8 cellular contexts compared by ENCODE assay signal in genomic region chrX:153725039-153725831, GRCh38. TPM values are rescaled to one million over a fixed set of nuclear protein-coding genes. Genes with fewer than 3 reads are reported as not detected.
DNase-seq lines count a peak whose midpoint lies in the region; ATAC-seq and TF ChIP-seq lines count a peak whose summit lies in the region.

No MANE protein-coding gene starts in this region.

- H3K36me3 ChIP-seq in right atrium auricular region = peaks cover 6% of the 10 kb centered on the region
- H3K36me3 ChIP-seq in OCI-LY7 (ENCODE audit: insufficient read depth, low read length) = peaks cover 21% of the 10 kb centered on the region

- TF ChIP-seq CTCF in right atrium auricular region (IDR thresholded peaks at IDR 0.05) (no peak), OCI-LY7 (conservative IDR thresholded peaks at IDR 0.05; ENCODE audit: low read length) (no peak), endothelial cell (IDR thresholded peaks at IDR 0.05; ENCODE audit: unreplicated experiment) (no peak), progenitor cell of endocrine pancreas (IDR thresholded peaks at IDR 0.05; ENCODE audit: unreplicated experiment) (no peak)

- ATAC-seq in Right ventricle myocardium inferior (no peak), HG03108 (IDR thresholded peaks at IDR 0.05; ENCODE audit: unreplicated experiment) (no peak), HG03039 (IDR thresholded peaks at IDR 0.05; ENCODE audit: unreplicated experiment) (no peak), HG03460 (IDR thresholded peaks at IDR 0.05; ENCODE audit: unreplicated experiment) (no peak)

- H2AFZ ChIP-seq in OCI-LY7 (ENCODE audit: low read length) = no peak overlapping the region

- no TSS peak for BruUV-seq in OCI-LY7 (replicated peaks; lab: Mats Ljungman, UMichigan)

- H3K4me1 ChIP-seq in right atrium auricular region (peaks cover 0 to 49% of the 10 kb centered on the region in 2 donors), OCI-LY7 (ENCODE audit: insufficient read depth, low read length, poor library complexity, severe bottlenecking) (peaks cover 50% of the 10 kb centered on the region)

- no peak overlapping the region for H3K4me3 Mint-ChIP-seq in endothelial cell (ENCODE audit: unreplicated experiment)
- H3K4me3 Mint-ChIP-seq in progenitor cell of endocrine pancreas (ENCODE audit: low read depth) = peak overlapping the region; percentile 50

- H3K79me2 ChIP-seq in OCI-LY7 (ENCODE audit: insufficient read depth, low read depth, low read length) = peaks cover 22% of the 10 kb centered on the region; the same call in 1 of the 2 replicates

- no peak for DNase-seq in right atrium auricular region (ENCODE audit: low spot score)
- no peak for DNase-seq in Right ventricle myocardium inferior (ENCODE audit: missing footprints)
- DNase-seq in OCI-LY7 (ENCODE audit: low spot score) = peak; percentile 36
- no peak for DNase-seq in endothelial cell (ENCODE audit: low spot score)
- DNase-seq in progenitor cell of endocrine pancreas (ENCODE audit: low spot score, unreplicated experiment) = no peak

- H3K9me3 Mint-ChIP-seq in endothelial cell (ENCODE audit: unreplicated experiment) (no peaks in the 10 kb centered on the region), progenitor cell of endocrine pancreas (ENCODE audit: low read depth) (no peaks in the 10 kb centered on the region)

- H3K27ac ChIP-seq in right atrium auricular region (peak overlapping the region; percentile 84 to 89), OCI-LY7 (ENCODE audit: low read depth, low read length, poor library complexity, severe bottlenecking) (peak overlapping the region; percentile 76)

- intact Hi-C loops in Right ventricle myocardium inferior (cut with DNase I) (no loop called here), OCI-LY7 (cut with micrococcal nuclease; ENCODE audit: unreplicated experiment) (no loop called here)

- no peaks in the 10 kb centered on the region for H4K20me1 ChIP-seq in OCI-LY7 (ENCODE audit: insufficient read depth, low read length)

- H3K4me1 Mint-ChIP-seq in endothelial cell (ENCODE audit: unreplicated experiment) = peaks cover 16% of the 10 kb centered on the region
- peaks cover 16% of the 10 kb centered on the region for H3K4me1 Mint-ChIP-seq in progenitor cell of endocrine pancreas (ENCODE audit: low read depth)

- H3K27ac Mint-ChIP-seq in endothelial cell (ENCODE audit: unreplicated experiment) = peak overlapping the region; percentile 67
- H3K27ac Mint-ChIP-seq in progenitor cell of endocrine pancreas = no peak overlapping the region

- no peaks in the 10 kb centered on the region for H3K27me3 ChIP-seq in right atrium auricular region

- peaks cover 12% of the 10 kb centered on the region for H3K27me3 Mint-ChIP-seq in endothelial cell (ENCODE audit: unreplicated experiment)
- H3K27me3 Mint-ChIP-seq in progenitor cell of endocrine pancreas = no peaks in the 10 kb centered on the region

- POLR2A ChIA-PET in OCI-LY7 (lab: Charles Lee) = no interaction called here

- H3K9me3 ChIP-seq in right atrium auricular region (no peaks in the 10 kb centered on the region), OCI-LY7 (ENCODE audit: low read length) (no peaks in the 10 kb centered on the region)

- H3K4me3 ChIP-seq in right atrium auricular region = peak overlapping the region; percentile 65 to 71
- H3K4me3 ChIP-seq in OCI-LY7 (ENCODE audit: low read depth, low read length, poor library complexity, severe bottlenecking) = peak overlapping the region; percentile 85

- CTCF ChIA-PET in OCI-LY7 (lab: Charles Lee; ENCODE audit: unreplicated experiment) = no interaction called here

- H3K4me2 ChIP-seq in OCI-LY7 (ENCODE audit: low read length) = peak overlapping the region; percentile 74

- peaks cover 6% of the 10 kb centered on the region for H3K36me3 Mint-ChIP-seq in endothelial cell (ENCODE audit: low read depth, unreplicated experiment)
- peaks cover 7% of the 10 kb centered on the region for H3K36me3 Mint-ChIP-seq in progenitor cell of endocrine pancreas (ENCODE audit: insufficient read depth)

- H3K9me2 ChIP-seq in OCI-LY7 (ENCODE audit: insufficient read depth, low read length) = no peaks in the 10 kb centered on the region

RNA-seq across cellular contexts. Expression of gene ABCD1, which starts 0.6 kb away (rescaled TPM):
- total RNA-seq in right atrium auricular region = 10 to 100 TPM; 15.2 to 18.0 TPM
- total RNA-seq in Right ventricle myocardium inferior = 16.4 TPM
- total RNA-seq in OCI-LY7 (2014; rRNA removed; shearing (Covaris generic)) = 2.7 and 6.9 TPM in 2 replicates
- 8.8 TPM in 2 replicates for total RNA-seq in OCI-LY7 (2022)
- 19.5 TPM for total RNA-seq in endothelial cell (ENCODE audit: unreplicated experiment)
- 15.2 and 15.3 TPM in 2 replicates for total RNA-seq in progenitor cell of endocrine pancreas

RNA-seq across cellular contexts. Expression of gene BCAP31, which starts 1.0 kb away (rescaled TPM):
- total RNA-seq in right atrium auricular region (100 to 1,000 TPM in 1 of 2 donors, 10 to 100 TPM in 1; 86.3 to 109 TPM), Right ventricle myocardium inferior (98.5 TPM), OCI-LY7 (2022) (69.3 and 72.0 TPM in 2 replicates), endothelial cell (ENCODE audit: unreplicated experiment) (282 TPM), progenitor cell of endocrine pancreas (142 and 149 TPM in 2 replicates)
- total RNA-seq in OCI-LY7 (2014; rRNA removed; shearing (Covaris generic)) = 43.0 and 47.0 TPM in 2 replicates

RNA-seq across cellular contexts. Expression of gene SLC6A8, which starts 37.5 kb away (rescaled TPM):
- total RNA-seq in right atrium auricular region = 10 to 100 TPM; 71.3 to 76.6 TPM
- 178 TPM for total RNA-seq in Right ventricle myocardium inferior
- not detected in 2 replicates for total RNA-seq in OCI-LY7 (2014; rRNA removed; shearing (Covaris generic))
- not detected in 2 replicates for total RNA-seq in OCI-LY7 (2022)
- 7.9 TPM for total RNA-seq in endothelial cell (ENCODE audit: unreplicated experiment)
- total RNA-seq in progenitor cell of endocrine pancreas = 52.2 and 55.7 TPM in 2 replicates

RNA-seq across cellular contexts. Expression of gene PLXNB3, which starts 38.8 kb away (rescaled TPM):
- total RNA-seq in right atrium auricular region (1 to 10 TPM; 5.6 to 8.2 TPM), Right ventricle myocardium inferior (2.3 TPM), OCI-LY7 (2022) (not detected in 2 replicates), endothelial cell (ENCODE audit: unreplicated experiment) (11.2 TPM), progenitor cell of endocrine pancreas (0.98 and 1.1 TPM in 2 replicates)
- not detected in 2 replicates for total RNA-seq in OCI-LY7 (2014; rRNA removed; shearing (Covaris generic))

RNA-seq across cellular contexts. Expression of gene PNCK, which starts 51.6 kb away (rescaled TPM):
- 10 to 100 TPM in 1 of 2 donors, 1 to 10 TPM in 1; 4.0 to 42.4 TPM for total RNA-seq in right atrium auricular region
- total RNA-seq in Right ventricle myocardium inferior = 11.3 TPM
- 0.19 and 1.1 TPM in 2 replicates for total RNA-seq in OCI-LY7 (2014; rRNA removed; shearing (Covaris generic))
- total RNA-seq in OCI-LY7 (2022) = not detected in 2 replicates
- total RNA-seq in endothelial cell (ENCODE audit: unreplicated experiment) = 0.41 TPM
- 5.4 and 6.1 TPM in 2 replicates for total RNA-seq in progenitor cell of endocrine pancreas
